ENCODE assay signal across 1 cellular context in the genomic region with DNA sequence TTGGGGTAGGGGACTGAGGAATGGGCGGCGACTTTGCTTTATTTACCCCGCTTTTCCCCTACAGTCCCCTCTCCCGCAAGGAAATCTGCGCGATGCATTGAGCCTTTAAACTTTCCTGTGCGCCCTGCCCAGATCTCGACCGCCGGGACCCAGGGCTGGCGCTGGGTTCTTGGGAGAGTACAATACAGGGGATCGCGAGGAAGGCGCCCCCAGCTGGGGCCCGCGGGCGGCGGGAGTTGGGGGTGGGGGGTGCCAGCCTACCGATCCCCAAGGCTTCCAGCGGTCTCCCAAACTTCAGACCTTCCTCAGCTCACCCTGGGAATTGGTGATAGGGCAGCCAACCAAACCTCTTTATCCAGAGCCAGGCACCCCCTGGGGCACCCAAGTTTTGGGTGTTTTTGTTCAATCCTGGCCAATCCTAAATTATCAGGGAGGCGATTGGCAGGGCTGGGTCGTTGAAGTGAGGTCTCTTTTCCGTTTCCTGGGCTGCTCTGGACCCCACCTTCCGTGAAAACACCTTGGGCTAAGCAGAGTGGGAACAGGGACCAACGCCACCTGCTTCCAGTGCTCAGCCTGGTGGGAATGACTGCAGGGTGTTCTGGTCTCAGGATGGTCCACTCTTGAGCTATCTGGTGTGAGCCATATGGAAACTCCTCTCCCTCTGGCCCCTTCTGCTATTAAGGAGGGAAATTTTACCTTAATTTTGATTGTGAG.
A peak's percentile ranks its signal among the peaks of the same experiment; 100 is the strongest.
TF ChIP-seq lines count a peak whose summit lies in the region.

No MANE protein-coding gene starts in this region.

TF ChIP-seq in H1, 55 proteins besides CTCF, POLR2A, EP300 and RAD21 (continued from another document):
- TF ChIP-seq ATF3 (IDR thresholded peaks at IDR 0.05; ENCODE audit: insufficient read depth, low read depth, low read length) (no peak), GABPA (IDR thresholded peaks at IDR 0.05; ENCODE audit: borderline replicate concordance, insufficient read depth, low read length) (0 out of 2 replicates have a peak, but pooled peaks have one; percentile 1), TBP (IDR thresholded peaks at IDR 0.05; ENCODE audit: low read depth, low read length) (no peak), BCL11A (IDR thresholded peaks at IDR 0.05; ENCODE audit: low read depth in 2 of 2, low read length in 2 of 2) (no peak), SIX5 (IDR thresholded peaks at IDR 0.05; ENCODE audit: low read depth, low read length) (no peak), KDM5A (IDR thresholded peaks at IDR 0.05; ENCODE audit: low read length) (no peak), RNF2 (IDR thresholded peaks at IDR 0.05; ENCODE audit: borderline replicate concordance, low read depth, low read length, missing control alignments, poor library complexity, severe bottlenecking) (no peak), SP4 (IDR thresholded peaks at IDR 0.05; ENCODE audit: low read length) (no peak), NRF1 (IDR thresholded peaks at IDR 0.05; ENCODE audit: low read depth, low read length) (no peak), CHD1 (IDR thresholded peaks at IDR 0.05; ENCODE audit: low read depth, low read length) (no peak), RBBP5 (IDR thresholded peaks at IDR 0.05; ENCODE audit: borderline replicate concordance, low read depth, low read length) (peak; percentile 63), RXRA (IDR thresholded peaks at IDR 0.05; ENCODE audit: insufficient read depth, low read depth, low read length) (no peak), KDM4A (IDR thresholded peaks at IDR 0.05; ENCODE audit: low read depth, low read length, severe bottlenecking) (peak; percentile 31), SAP30 (IDR thresholded peaks at IDR 0.05; ENCODE audit: insufficient read depth, insufficient replicate concordance, low read length) (no peak), JUND (IDR thresholded peaks at IDR 0.05; ENCODE audit: low read length) (no peak), ZNF274 (IDR thresholded peaks at IDR 0.05; ENCODE audit: borderline replicate concordance, extremely low read depth, low read length) (no peak), SRF (IDR thresholded peaks at IDR 0.05; ENCODE audit: low read depth, low read length) (no peak)
- TF ChIP-seq, protein P1, sequence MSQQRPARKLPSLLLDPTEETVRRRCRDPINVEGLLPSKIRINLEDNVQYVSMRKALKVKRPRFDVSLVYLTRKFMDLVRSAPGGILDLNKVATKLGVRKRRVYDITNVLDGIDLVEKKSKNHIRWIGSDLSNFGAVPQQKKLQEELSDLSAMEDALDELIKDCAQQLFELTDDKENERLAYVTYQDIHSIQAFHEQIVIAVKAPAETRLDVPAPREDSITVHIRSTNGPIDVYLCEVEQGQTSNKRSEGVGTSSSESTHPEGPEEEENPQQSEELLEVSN (IDR thresholded peaks at IDR 0.05), result no peak
